8 cellular contexts compared by ENCODE assay signal in the genomic region with DNA sequence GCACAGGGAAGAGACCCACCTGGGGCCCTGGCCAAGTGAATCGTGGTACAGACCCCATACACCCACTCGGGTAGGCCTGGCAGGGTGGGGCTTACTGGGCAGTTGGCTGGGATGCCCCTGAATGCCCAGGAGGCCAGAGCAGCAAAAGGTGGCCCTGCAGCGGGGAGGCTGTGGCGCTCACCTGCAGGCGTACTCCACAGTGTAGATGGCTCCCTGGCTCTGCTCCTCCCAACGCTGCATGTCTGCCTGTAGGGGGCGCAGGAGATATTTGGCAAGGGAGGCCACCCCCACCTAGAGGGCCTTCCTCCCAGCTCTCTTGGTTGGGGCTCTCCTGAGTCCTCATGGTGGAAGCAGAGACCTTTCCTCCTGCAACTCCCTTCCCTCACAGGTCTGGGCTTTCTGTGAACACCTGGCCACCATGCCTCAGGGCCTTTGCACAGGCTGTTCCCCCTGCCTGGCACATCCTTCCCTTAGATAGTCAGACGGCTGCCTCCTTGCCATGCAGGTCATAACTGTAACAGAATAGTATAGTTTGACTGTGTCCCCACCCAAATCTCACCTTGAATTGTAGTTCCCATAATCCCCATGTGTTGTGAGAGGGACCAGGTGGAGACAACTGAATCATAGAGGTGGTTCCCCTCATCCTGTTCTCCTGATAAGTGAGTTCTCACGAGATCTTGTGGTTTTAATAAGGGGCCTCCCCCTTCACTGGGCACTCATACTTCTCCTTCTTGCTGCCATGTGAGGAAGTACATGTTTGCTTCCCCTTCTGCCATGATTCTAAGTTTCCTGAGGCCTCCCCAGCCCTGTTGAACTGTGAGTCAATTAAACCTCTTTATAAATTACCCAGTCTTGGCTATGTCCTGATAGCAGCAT. TPM values are rescaled to one million over a fixed set of nuclear protein-coding genes. Genes with fewer than 3 reads are reported as not detected.
A peak's percentile ranks its signal among the peaks of the same experiment; 100 is the strongest.
DNase-seq lines count a peak whose midpoint lies in the region; FAIRE-seq and TF ChIP-seq lines count a peak whose summit lies in the region.

No MANE protein-coding gene starts in this region.

- DNase-seq in AG20443 (ENCODE audit: low spot score) (peak; percentile 58), H7 (peak; percentile 95), RCC 7860 (ENCODE audit: low spot score) (peak; percentile 13), left ventricle myocardium inferior (no peak), occipital lobe (lab: John Stamatoyannopoulos, UW) (no peak), Ammon's horn (ENCODE audit: low spot score) (no peak)
- peak; percentile 32 for DNase-seq in activated T-helper 1 cell treated with anti-CD3 and anti-CD28 coated beads, Interleukin-12 subunit alpha, Interleukin-12 subunit beta, Interleukin-2, Interleukin-4 antibody, amounts not matched to agents 30 ng/mL and 10 ng/mL and 1 ng/mL, durations not matched to agents 14 hours and 24 hours and 36 hours (ENCODE audit: low spot score)
- DNase-seq in stimulated activated CD4-positive, alpha-beta T cell treated with anti-CD3 and anti-CD28 coated beads, Interleukin-2, amount 100 ng/mL, for 24 hours, result peak; percentile 59 to 80

- H3K27me3 ChIP-seq in H7 (ENCODE audit: control insufficient read depth, insufficient read depth, low read length) (no peaks in the 10 kb centered on the region), left ventricle myocardium inferior (ENCODE audit: low read depth) (no peaks in the 10 kb centered on the region)

- H3K4me3 ChIP-seq in H7 (ENCODE audit: insufficient read depth, low read depth, low read length) (no peak overlapping the region), left ventricle myocardium inferior (no peak overlapping the region)

- FAIRE-seq in RCC 7860 (lab: Jason Lieb, UNC), result no peak

- H3K36me3 ChIP-seq in H7 (replicated peaks; ENCODE audit: control insufficient read depth, insufficient read depth, low read length), result peaks cover 2% of the 10 kb centered on the region
- H3K36me3 ChIP-seq in left ventricle myocardium inferior, result peaks cover 27% of the 10 kb centered on the region

- H3K27ac Mint-ChIP-seq in activated T-helper 1 cell treated with anti-CD3 and anti-CD28 coated beads, Interleukin-12 subunit alpha, Interleukin-12 subunit beta, Interleukin-2, Interleukin-4 antibody, amounts not matched to agents 30 ng/mL and 10 ng/mL and 1 ng/mL, durations not matched to agents 14 hours and 24 hours and 36 hours, result no peak overlapping the region

- peak; percentile 63 for TF ChIP-seq CTCF in left ventricle myocardium inferior (IDR thresholded peaks at IDR 0.05; ENCODE audit: borderline replicate concordance)

- peaks cover 6% of the 10 kb centered on the region for H3K4me1 Mint-ChIP-seq in activated T-helper 1 cell treated with anti-CD3 and anti-CD28 coated beads, Interleukin-12 subunit alpha, Interleukin-12 subunit beta, Interleukin-2, Interleukin-4 antibody, amounts not matched to agents 30 ng/mL and 10 ng/mL and 1 ng/mL, durations not matched to agents 14 hours and 24 hours and 36 hours (ENCODE audit: low read depth)

- H3K27me3 Mint-ChIP-seq in activated T-helper 1 cell treated with anti-CD3 and anti-CD28 coated beads, Interleukin-12 subunit alpha, Interleukin-12 subunit beta, Interleukin-2, Interleukin-4 antibody, amounts not matched to agents 30 ng/mL and 10 ng/mL and 1 ng/mL, durations not matched to agents 14 hours and 24 hours and 36 hours (ENCODE audit: insufficient read depth), result no peaks in the 10 kb centered on the region

- H3K4me1 ChIP-seq in left ventricle myocardium inferior, result peaks cover 26% of the 10 kb centered on the region

- peaks cover 22% of the 10 kb centered on the region for H3K36me3 Mint-ChIP-seq in activated T-helper 1 cell treated with anti-CD3 and anti-CD28 coated beads, Interleukin-12 subunit alpha, Interleukin-12 subunit beta, Interleukin-2, Interleukin-4 antibody, amounts not matched to agents 30 ng/mL and 10 ng/mL and 1 ng/mL, durations not matched to agents 14 hours and 24 hours and 36 hours (ENCODE audit: low read depth)

- H3K9me3 Mint-ChIP-seq in activated T-helper 1 cell treated with anti-CD3 and anti-CD28 coated beads, Interleukin-12 subunit alpha, Interleukin-12 subunit beta, Interleukin-2, Interleukin-4 antibody, amounts not matched to agents 30 ng/mL and 10 ng/mL and 1 ng/mL, durations not matched to agents 14 hours and 24 hours and 36 hours, result peaks cover 8% of the 10 kb centered on the region

- H3K9me3 ChIP-seq in left ventricle myocardium inferior (replicated peaks), result no peaks in the 10 kb centered on the region

- intact Hi-C loops in activated T-helper 1 cell treated with anti-CD3 and anti-CD28 coated beads, Interleukin-12 subunit alpha, Interleukin-12 subunit beta, Interleukin-2, Interleukin-4 antibody, amounts not matched to agents 30 ng/mL and 10 ng/mL and 1 ng/mL, durations not matched to agents 14 hours and 24 hours and 36 hours (cut with micrococcal nuclease), result loop anchor here (1.0 to 2.0 kb wide), 2 partner anchors 134 to 175 kb away; a partner anchor contains a TSS
- intact Hi-C loops in left ventricle myocardium inferior (cut with micrococcal nuclease), result no loop called here

- H3K27ac ChIP-seq in left ventricle myocardium inferior (replicated peaks), result no peak overlapping the region

- H3K4me3 Mint-ChIP-seq in activated T-helper 1 cell treated with anti-CD3 and anti-CD28 coated beads, Interleukin-12 subunit alpha, Interleukin-12 subunit beta, Interleukin-2, Interleukin-4 antibody, amounts not matched to agents 30 ng/mL and 10 ng/mL and 1 ng/mL, durations not matched to agents 14 hours and 24 hours and 36 hours, result no peak overlapping the region

RNA-seq across cellular contexts. Expression of a gene that starts 5.9 kb away (rescaled TPM):
- 12.5 and 18.9 TPM in 2 replicates for total RNA-seq in H7 (2014; rRNA removed; shearing (Covaris generic))
- 37.8 and 38.6 TPM in 2 replicates for total RNA-seq in activated T-helper 1 cell treated with anti-CD3 and anti-CD28 coated beads, Interleukin-12 subunit alpha, Interleukin-12 subunit beta, Interleukin-2, Interleukin-4 antibody, amounts not matched to agents 30 ng/mL and 10 ng/mL and 1 ng/mL, durations not matched to agents 14 hours and 24 hours and 36 hours
- 20.2 TPM for total RNA-seq in left ventricle myocardium inferior
- 14.5 TPM for total RNA-seq in occipital lobe

RNA-seq across cellular contexts. Expression of a gene that starts 6.0 kb away (rescaled TPM):
- 43.5 and 51.0 TPM in 2 replicates for total RNA-seq in H7 (2014; rRNA removed; shearing (Covaris generic))
- total RNA-seq in activated T-helper 1 cell treated with anti-CD3 and anti-CD28 coated beads, Interleukin-12 subunit alpha, Interleukin-12 subunit beta, Interleukin-2, Interleukin-4 antibody, amounts not matched to agents 30 ng/mL and 10 ng/mL and 1 ng/mL, durations not matched to agents 14 hours and 24 hours and 36 hours, result 101 and 103 TPM in 2 replicates
- total RNA-seq in left ventricle myocardium inferior (37.2 TPM), occipital lobe (14.5 TPM)

RNA-seq across cellular contexts. Expression of a gene that starts 16.0 kb away (rescaled TPM):
- 0.80 TPM in 1 of 2 replicates, not detected in the other for total RNA-seq in H7 (2014; rRNA removed; shearing (Covaris generic))
- 1.7 and 2.2 TPM in 2 replicates for total RNA-seq in activated T-helper 1 cell treated with anti-CD3 and anti-CD28 coated beads, Interleukin-12 subunit alpha, Interleukin-12 subunit beta, Interleukin-2, Interleukin-4 antibody, amounts not matched to agents 30 ng/mL and 10 ng/mL and 1 ng/mL, durations not matched to agents 14 hours and 24 hours and 36 hours
- 0.49 TPM for total RNA-seq in left ventricle myocardium inferior
- total RNA-seq in occipital lobe, result not detected

RNA-seq across cellular contexts. Expression of a gene that starts 17.1 kb away (rescaled TPM):
- 25.8 and 31.4 TPM in 2 replicates for total RNA-seq in H7 (2014; rRNA removed; shearing (Covaris generic))
- total RNA-seq in activated T-helper 1 cell treated with anti-CD3 and anti-CD28 coated beads, Interleukin-12 subunit alpha, Interleukin-12 subunit beta, Interleukin-2, Interleukin-4 antibody, amounts not matched to agents 30 ng/mL and 10 ng/mL and 1 ng/mL, durations not matched to agents 14 hours and 24 hours and 36 hours, result 50.9 and 52.0 TPM in 2 replicates
- total RNA-seq in left ventricle myocardium inferior (6.3 TPM), occipital lobe (12.6 TPM)

RNA-seq across cellular contexts. Expression of a gene that starts 25.7 kb away (rescaled TPM):
- 0.81 and 1.7 TPM in 2 replicates for total RNA-seq in H7 (2014; rRNA removed; shearing (Covaris generic))
- 0.20 TPM in 1 of 2 replicates, not detected in the other for total RNA-seq in activated T-helper 1 cell treated with anti-CD3 and anti-CD28 coated beads, Interleukin-12 subunit alpha, Interleukin-12 subunit beta, Interleukin-2, Interleukin-4 antibody, amounts not matched to agents 30 ng/mL and 10 ng/mL and 1 ng/mL, durations not matched to agents 14 hours and 24 hours and 36 hours
- total RNA-seq in left ventricle myocardium inferior, result not detected
- total RNA-seq in occipital lobe, result 161 TPM

Comparison
In these comparisons a context has a peak if more than half of its experiments do, and no peak if none do; other contexts are left out.
1. DNase-seq: peak in AG20443 (single experiment), H7 (single experiment), RCC 7860 (single experiment), activated T-helper 1 cell treated with anti-CD3 and anti-CD28 coated beads, Interleukin-12 subunit alpha, Interleukin-12 subunit beta, Interleukin-2, Interleukin-4 antibody, amounts not matched to agents 30 ng/mL and 10 ng/mL and 1 ng/mL, durations not matched to agents 14 hours and 24 hours and 36 hours (single experiment) and stimulated activated CD4-positive, alpha-beta T cell treated with anti-CD3 and anti-CD28 coated beads, Interleukin-2, amount 100 ng/mL, for 24 hours (2 of 2); none in left ventricle myocardium inferior (single experiment), occipital lobe (single experiment) and Ammon's horn (single experiment).